Comparison of ENCODE assay signal across 1 cellular context in genomic region chr12:117472983-117473382, GRCh38.
TF ChIP-seq lines count a peak whose summit lies in the region.

No MANE protein-coding gene starts in this region.

TF ChIP-seq in SK-N-SH treated with all-trans-retinoic acid at 6 μM for 48 hours, 23 proteins besides CTCF, POLR2A, EP300 and RAD21 (continued from another document):
- TF ChIP-seq CREB5 (CRISPR knock-in tag; IDR thresholded peaks at IDR 0.05; ENCODE audit: low read depth), result no peak
- TF ChIP-seq SNAI2 (CRISPR knock-in tag; IDR thresholded peaks at IDR 0.05), result no peak
- TF ChIP-seq GLIS3 (CRISPR knock-in tag; IDR thresholded peaks at IDR 0.05), result no peak
- no peak for TF ChIP-seq CSRNP3 (CRISPR knock-in tag; IDR thresholded peaks at IDR 0.05)
- TF ChIP-seq ZNF8 (CRISPR knock-in tag; IDR thresholded peaks at IDR 0.05), result no peak
- TF ChIP-seq ISL1 (CRISPR knock-in tag; IDR thresholded peaks at IDR 0.05), result no peak
- TF ChIP-seq ZFP3 (CRISPR knock-in tag; IDR thresholded peaks at IDR 0.05), result no peak
TF ChIP-seq in SK-N-SH treated with all-trans-retinoic acid at 6 μM for 48 hours: peak in this region for 0.
